ENCODE assay signal across 26 cellular contexts in the genomic region with DNA sequence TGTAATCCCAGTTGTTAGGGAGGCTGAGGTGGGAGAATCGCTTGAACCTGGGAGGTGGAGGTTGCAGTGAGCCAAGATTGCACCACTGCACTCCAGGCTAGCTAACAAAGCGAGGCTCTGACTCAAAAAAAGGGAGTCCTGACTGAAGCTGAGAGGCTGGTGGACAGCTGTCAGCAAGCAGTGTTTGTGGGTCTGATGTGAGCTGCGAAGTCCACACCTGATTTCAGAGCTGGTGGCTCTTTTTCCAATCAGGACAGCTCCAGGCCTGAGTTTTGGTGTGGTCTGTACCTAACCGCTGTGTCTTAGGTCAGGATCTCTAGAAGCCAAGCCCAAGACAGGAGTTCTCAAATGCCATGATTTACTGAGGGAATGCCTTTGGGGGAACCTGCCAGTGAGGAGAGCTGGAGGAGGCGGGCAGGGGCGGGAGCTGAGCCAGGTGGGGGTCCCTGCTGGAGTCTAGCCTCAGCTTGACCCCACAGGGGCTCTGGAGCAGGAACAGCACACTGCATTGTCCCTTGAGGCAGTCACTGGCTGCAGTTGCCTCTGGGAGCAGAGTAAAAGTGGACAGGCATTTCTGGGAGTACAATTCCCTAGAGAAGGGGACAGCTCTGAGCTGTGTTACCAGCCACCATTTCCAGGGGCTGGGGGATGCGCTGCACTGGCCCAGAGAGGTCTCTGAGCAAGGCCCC. TPM values are rescaled to one million over a fixed set of nuclear protein-coding genes. Genes with fewer than 3 reads are reported as not detected.
"Had no signal": no experiment of that assay in that cellular context is flagged by ENCODE, and none has a peak within 500 bp of the region (broad histone marks: within the 10 kb centered on the region; RNA-seq: fewer than 3 reads in every experiment).

No MANE protein-coding gene starts in this region.

- H3K27ac ChIP-seq: colonic mucosa, epithelial cell of prostate, foreskin keratinocyte, left lung, psoas muscle, stomach had no signal

- H3K4me3 ChIP-seq: colonic mucosa, left lung, psoas muscle, stomach had no signal

- H3K36me3 ChIP-seq: colonic mucosa, left lung, stomach had no signal

- H3K36me3 Mint-ChIP-seq: activated CD4-positive, alpha-beta memory T cell treated with anti-CD3 and anti-CD28 coated beads for 36 hours; activated naive CD4-positive, alpha-beta T cell treated with anti-CD3 and anti-CD28 coated beads, Interleukin-2, amount 10 ng/mL, durations not matched to agents 7 days and 5 days; brain; WTC11 had no signal

- H3K27me3 Mint-ChIP-seq: brain had no signal

- H3K9me3 ChIP-seq: colonic mucosa, left lung, psoas muscle, stomach had no signal

- H3K4me1 ChIP-seq: colonic mucosa, foreskin keratinocyte, psoas muscle had no signal

- H3K27ac Mint-ChIP-seq: activated CD4-positive, alpha-beta memory T cell treated with anti-CD3 and anti-CD28 coated beads for 36 hours; activated CD4-positive, alpha-beta T cell treated with anti-CD3 and anti-CD28 coated beads for 36 hours; activated naive CD4-positive, alpha-beta T cell treated with anti-CD3 and anti-CD28 coated beads, Interleukin-2, amount 10 ng/mL, durations not matched to agents 7 days and 5 days; activated naive CD8-positive, alpha-beta T cell treated with anti-CD3 and anti-CD28 coated beads, Interleukin-2, amount 50 U/mL, for 24 hours; activated T-helper 2 cell treated with anti-CD3 and anti-CD28 coated beads, Interferon-gamma antibody, Interleukin-2, Interleukin-4, amounts not matched to agents 10 μg/mL and 5 μg/mL and 100 μg/mL, durations not matched to agents 14 hours and 24 hours and 36 hours; brain; endodermal cell; WTC11 had no signal

- H3K9me3 Mint-ChIP-seq: activated naive CD8-positive, alpha-beta T cell treated with anti-CD3 and anti-CD28 coated beads, Interleukin-2, amount 50 U/mL, for 24 hours; activated T-helper 2 cell treated with anti-CD3 and anti-CD28 coated beads, Interferon-gamma antibody, Interleukin-2, Interleukin-4, amounts not matched to agents 10 μg/mL and 5 μg/mL and 100 μg/mL, durations not matched to agents 14 hours and 24 hours and 36 hours; neural crest cell had no signal

- DNase-seq: activated naive CD4-positive, alpha-beta T cell treated with anti-CD3 and anti-CD28 coated beads, Interleukin-2, amount 10 ng/mL, durations not matched to agents 7 days and 5 days; activated naive CD8-positive, alpha-beta T cell treated with anti-CD3 and anti-CD28 coated beads, Interleukin-2, amount 50 U/mL, for 24 hours; central memory CD4-positive, alpha-beta T cell; colonic mucosa; endodermal cell; foreskin keratinocyte; hypothalamus; left lung; psoas muscle; right cardiac atrium; stimulated activated CD4-positive, alpha-beta T cell treated with anti-CD3 and anti-CD28 coated beads, Interleukin-4, amount 100 ng/mL, for 1 hour; stomach; trophoblast cell had no signal

- H3K4me3 Mint-ChIP-seq: activated CD4-positive, alpha-beta memory T cell treated with anti-CD3 and anti-CD28 coated beads for 36 hours; activated CD4-positive, alpha-beta T cell treated with anti-CD3 and anti-CD28 coated beads for 36 hours; activated naive CD4-positive, alpha-beta T cell treated with anti-CD3 and anti-CD28 coated beads, Interleukin-2, amount 10 ng/mL, durations not matched to agents 7 days and 5 days; activated naive CD8-positive, alpha-beta T cell treated with anti-CD3 and anti-CD28 coated beads, Interleukin-2, amount 50 U/mL, for 24 hours; endodermal cell; neural crest cell; WTC11 had no signal

- ATAC-seq: left lung, psoas muscle, right cardiac atrium, WTC11 had no signal

RNA-seq across cellular contexts. Expression of a gene that starts 5.0 kb away (rescaled TPM):
- total RNA-seq: activated CD4-positive, alpha-beta memory T cell treated with anti-CD3 and anti-CD28 coated beads for 36 hours; activated CD4-positive, alpha-beta T cell treated with anti-CD3 and anti-CD28 coated beads for 36 hours; activated T-helper 2 cell treated with anti-CD3 and anti-CD28 coated beads, Interferon-gamma antibody, Interleukin-2, Interleukin-4, amounts not matched to agents 10 μg/mL and 5 μg/mL and 100 μg/mL, durations not matched to agents 14 hours and 24 hours and 36 hours; colonic mucosa; endodermal cell; fibroblast of lung; foreskin keratinocyte; left lung; mononuclear cell; neural crest cell; osteocyte; psoas muscle; right cardiac atrium; stomach; temporal lobe; WTC11 had no signal
- polyA plus RNA-seq: fibroblast of lung, foreskin keratinocyte, keratinocyte, psoas muscle, right cardiac atrium, small intestine, stomach had no signal

RNA-seq across cellular contexts. Expression of a gene that starts 23.6 kb away (rescaled TPM):
- total RNA-seq: activated CD4-positive, alpha-beta memory T cell treated with anti-CD3 and anti-CD28 coated beads for 36 hours; activated CD4-positive, alpha-beta T cell treated with anti-CD3 and anti-CD28 coated beads for 36 hours; activated T-helper 2 cell treated with anti-CD3 and anti-CD28 coated beads, Interferon-gamma antibody, Interleukin-2, Interleukin-4, amounts not matched to agents 10 μg/mL and 5 μg/mL and 100 μg/mL, durations not matched to agents 14 hours and 24 hours and 36 hours; foreskin keratinocyte had no signal
- polyA plus RNA-seq: foreskin keratinocyte, keratinocyte had no signal

RNA-seq across cellular contexts. Expression of a gene that starts 54.2 kb away (rescaled TPM):
- total RNA-seq: activated CD4-positive, alpha-beta T cell treated with anti-CD3 and anti-CD28 coated beads for 36 hours; activated T-helper 2 cell treated with anti-CD3 and anti-CD28 coated beads, Interferon-gamma antibody, Interleukin-2, Interleukin-4, amounts not matched to agents 10 μg/mL and 5 μg/mL and 100 μg/mL, durations not matched to agents 14 hours and 24 hours and 36 hours; endodermal cell; fibroblast of lung; foreskin keratinocyte; neural crest cell had no signal
- polyA plus RNA-seq: fibroblast of lung, foreskin keratinocyte, keratinocyte had no signal
